Comparison of ENCODE assay signal across 36 cellular contexts in genomic region chr3:46820852-46821251, GRCh38. TPM values are rescaled to one million over a fixed set of nuclear protein-coding genes. Genes with fewer than 3 reads are reported as not detected.
"Had no signal": no experiment of that assay in that cellular context is flagged by ENCODE, and none has a peak within 500 bp of the region (broad histone marks: within the 10 kb centered on the region; RNA-seq: fewer than 3 reads in every experiment).

No MANE protein-coding gene starts in this region.

- FAIRE-seq: bronchial epithelial cell had no signal

- H3K27me3 ChIP-seq: ascending aorta, cardiac muscle cell had no signal

- H3K36me3 ChIP-seq: ascending aorta, WERI-Rb-1 had no signal

- H3K4me1 ChIP-seq: ascending aorta had no signal

- H3K27me3 Mint-ChIP-seq: brain had no signal

- H3K4me3 ChIP-seq: ascending aorta, cardiac muscle cell had no signal

- H3K4me1 Mint-ChIP-seq: activated CD4-positive, alpha-beta T cell treated with anti-CD3 and anti-CD28 coated beads, Interleukin-2, amount 10 ng/mL, durations not matched to agents 7 days and 5 days; activated CD8-positive, alpha-beta memory T cell treated with anti-CD3 and anti-CD28 coated beads, Interleukin-2, amount 10 ng/mL, durations not matched to agents 7 days and 5 days; activated naive CD4-positive, alpha-beta T cell treated with anti-CD3 and anti-CD28 coated beads, Interleukin-2, amount 50 U/mL, for 24 hours; central memory CD8-positive, alpha-beta T cell; T-cell had no signal

- DNase-seq: activated B cell treated with CpG ODN at 0.5 μM for 24 hours; activated CD4-positive, alpha-beta memory T cell treated with anti-CD3 and anti-CD28 coated beads, Interleukin-2, amount 10 ng/mL, durations not matched to agents 7 days and 5 days; activated CD4-positive, alpha-beta T cell treated with anti-CD3 and anti-CD28 coated beads for 48 hours; activated CD4-positive, alpha-beta T cell treated with anti-CD3 and anti-CD28 coated beads, Interleukin-2, amount 10 ng/mL, durations not matched to agents 7 days and 5 days; activated CD4-positive, alpha-beta T cell treated with anti-CD3 and anti-CD28 coated beads, Interleukin-2, amount 50 U/mL, for 48 hours; activated CD4-positive, CD25-positive, alpha-beta regulatory T cell treated with anti-CD3 and anti-CD28 coated beads, Interleukin-2, amount 50 U/mL, for 72 hours; activated CD8-positive, alpha-beta memory T cell treated with anti-CD3 and anti-CD28 coated beads for 24 hours; activated CD8-positive, alpha-beta memory T cell treated with anti-CD3 and anti-CD28 coated beads, Interleukin-2, amount 10 ng/mL, durations not matched to agents 7 days and 5 days; activated CD8-positive, alpha-beta memory T cell treated with anti-CD3 and anti-CD28 coated beads, Interleukin-2, amount 50 U/mL, for 48 hours; activated CD8-positive, alpha-beta T cell treated with anti-CD3 and anti-CD28 coated beads, Interleukin-2, amount 10 ng/mL, durations not matched to agents 7 days and 5 days; activated effector memory CD4-positive, alpha-beta T cell treated with Interleukin-2 at 50 U/mL for 16 hours; activated gamma-delta T cell; activated naive CD4-positive, alpha-beta T cell treated with anti-CD3 and anti-CD28 coated beads, Interleukin-2, amount 10 ng/mL, durations not matched to agents 7 days and 5 days; activated naive CD4-positive, alpha-beta T cell treated with Interleukin-2 at 50 U/mL for 16 hours; activated naive CD8-positive, alpha-beta T cell treated with anti-CD3 and anti-CD28 coated beads, Interleukin-2, amount 10 ng/mL, durations not matched to agents 7 days and 5 days; activated naive CD8-positive, alpha-beta T cell treated with anti-CD3 and anti-CD28 coated beads, Interleukin-2, amount 50 U/mL, for 24 hours; activated T-cell treated with anti-CD3 and anti-CD28 coated beads, Interleukin-2, amount 50 U/mL, for 24 hours; activated T-cell treated with anti-CD3 and anti-CD28 coated beads, Interleukin-2, amount 50 U/mL, for 48 hours; amygdala; anterior cingulate cortex; caudate nucleus; cerebellar nuclear complex; T-cell; T-helper 2 cell; T-helper 9 cell; WERI-Rb-1 had no signal

- H3K4me3 Mint-ChIP-seq: activated B cell treated with CpG ODN at 0.5 μM for 24 hours; activated CD4-positive, alpha-beta memory T cell treated with anti-CD3 and anti-CD28 coated beads, Interleukin-2, amount 10 ng/mL, durations not matched to agents 7 days and 5 days; activated CD4-positive, alpha-beta T cell treated with anti-CD3 and anti-CD28 coated beads, Interleukin-2, amount 10 ng/mL, durations not matched to agents 7 days and 5 days; activated CD8-positive, alpha-beta memory T cell treated with anti-CD3 and anti-CD28 coated beads, Interleukin-2, amount 10 ng/mL, durations not matched to agents 7 days and 5 days; activated CD8-positive, alpha-beta T cell treated with anti-CD3 and anti-CD28 coated beads, Interleukin-2, amount 10 ng/mL, durations not matched to agents 7 days and 5 days; activated naive CD4-positive, alpha-beta T cell treated with anti-CD3 and anti-CD28 coated beads, Interleukin-2, amount 10 ng/mL, durations not matched to agents 7 days and 5 days; activated naive CD4-positive, alpha-beta T cell treated with anti-CD3 and anti-CD28 coated beads, Interleukin-2, amount 50 U/mL, for 24 hours; activated naive CD8-positive, alpha-beta T cell; activated naive CD8-positive, alpha-beta T cell treated with anti-CD3 and anti-CD28 coated beads, Interleukin-2, amount 10 ng/mL, durations not matched to agents 7 days and 5 days; activated naive CD8-positive, alpha-beta T cell treated with anti-CD3 and anti-CD28 coated beads, Interleukin-2, amount 50 U/mL, for 24 hours; activated T-cell treated with anti-CD3 and anti-CD28 coated beads, Interleukin-2, amount 50 U/mL, for 24 hours; brain; central memory CD8-positive, alpha-beta T cell; T-cell; T-helper 1 cell treated with Interleukin-12 subunit alpha and Interleukin-12 subunit beta and Interleukin-4 antibody, amounts not matched to agents 30 μg/mL and 1 μg/mL, for 36 hours; T-helper 2 cell treated with Interferon-gamma antibody and Interleukin-4, amounts not matched to agents 5 μg/mL and 100 μg/mL, for 36 hours had no signal

- H3K27ac ChIP-seq: ascending aorta, cardiac muscle cell, WERI-Rb-1 had no signal

- H3K27ac Mint-ChIP-seq: activated B cell treated with CpG ODN at 0.5 μM for 24 hours; activated CD4-positive, alpha-beta memory T cell treated with anti-CD3 and anti-CD28 coated beads, Interleukin-2, amount 10 ng/mL, durations not matched to agents 7 days and 5 days; activated CD4-positive, alpha-beta T cell treated with anti-CD3 and anti-CD28 coated beads, Interleukin-2, amount 10 ng/mL, durations not matched to agents 7 days and 5 days; activated CD8-positive, alpha-beta memory T cell treated with anti-CD3 and anti-CD28 coated beads, Interleukin-2, amount 10 ng/mL, durations not matched to agents 7 days and 5 days; activated CD8-positive, alpha-beta T cell treated with anti-CD3 and anti-CD28 coated beads, Interleukin-2, amount 10 ng/mL, durations not matched to agents 7 days and 5 days; activated naive CD4-positive, alpha-beta T cell treated with anti-CD3 and anti-CD28 coated beads, Interleukin-2, amount 10 ng/mL, durations not matched to agents 7 days and 5 days; activated naive CD4-positive, alpha-beta T cell treated with anti-CD3 and anti-CD28 coated beads, Interleukin-2, amount 50 U/mL, for 24 hours; activated naive CD8-positive, alpha-beta T cell; activated naive CD8-positive, alpha-beta T cell treated with anti-CD3 and anti-CD28 coated beads, Interleukin-2, amount 10 ng/mL, durations not matched to agents 7 days and 5 days; activated naive CD8-positive, alpha-beta T cell treated with anti-CD3 and anti-CD28 coated beads, Interleukin-2, amount 50 U/mL, for 24 hours; activated T-cell treated with anti-CD3 and anti-CD28 coated beads, Interleukin-2, amount 50 U/mL, for 24 hours; activated T-helper 2 cell treated with anti-CD3 and anti-CD28 coated beads, Interferon-gamma antibody, Interleukin-2, Interleukin-4, amounts not matched to agents 10 μg/mL and 5 μg/mL and 100 μg/mL, durations not matched to agents 14 hours and 24 hours and 36 hours; brain; T-cell; T-helper 1 cell treated with Interleukin-12 subunit alpha and Interleukin-12 subunit beta and Interleukin-4 antibody, amounts not matched to agents 30 μg/mL and 1 μg/mL, for 36 hours; T-helper 2 cell treated with Interferon-gamma antibody and Interleukin-4, amounts not matched to agents 5 μg/mL and 100 μg/mL, for 36 hours had no signal

- ATAC-seq: activated CD8-positive, alpha-beta memory T cell treated with anti-CD3 and anti-CD28 coated beads, Interleukin-2, amount 10 ng/mL, durations not matched to agents 7 days and 5 days; activated CD8-positive, alpha-beta T cell treated with anti-CD3 and anti-CD28 coated beads, Interleukin-2, amount 10 ng/mL, durations not matched to agents 7 days and 5 days; activated naive CD8-positive, alpha-beta T cell treated with anti-CD3 and anti-CD28 coated beads, Interleukin-2, amount 50 U/mL, for 24 hours; T-cell had no signal

RNA-seq across cellular contexts. Expression of gene MYL3, which starts 42.4 kb away (rescaled TPM):
- total RNA-seq: activated B cell treated with CpG ODN at 0.5 μM for 24 hours; activated CD4-positive, alpha-beta memory T cell treated with anti-CD3 and anti-CD28 coated beads, Interleukin-2, amount 10 ng/mL, durations not matched to agents 7 days and 5 days; activated CD4-positive, alpha-beta T cell treated with anti-CD3 and anti-CD28 coated beads, Interleukin-2, amount 10 ng/mL, durations not matched to agents 7 days and 5 days; activated CD8-positive, alpha-beta memory T cell treated with anti-CD3 and anti-CD28 coated beads, Interleukin-2, amount 10 ng/mL, durations not matched to agents 7 days and 5 days; activated CD8-positive, alpha-beta T cell treated with anti-CD3 and anti-CD28 coated beads, Interleukin-2, amount 10 ng/mL, durations not matched to agents 7 days and 5 days; activated naive CD8-positive, alpha-beta T cell treated with anti-CD3 and anti-CD28 coated beads, Interleukin-2, amount 10 ng/mL, durations not matched to agents 7 days and 5 days; activated T-helper 2 cell treated with anti-CD3 and anti-CD28 coated beads, Interferon-gamma antibody, Interleukin-2, Interleukin-4, amounts not matched to agents 10 μg/mL and 5 μg/mL and 100 μg/mL, durations not matched to agents 14 hours and 24 hours and 36 hours; bronchial epithelial cell; T-cell had no signal

RNA-seq across cellular contexts. Expression of gene PTH1R, which starts 56.7 kb away (rescaled TPM):
- total RNA-seq: activated B cell treated with CpG ODN at 0.5 μM for 24 hours; activated CD4-positive, alpha-beta memory T cell treated with anti-CD3 and anti-CD28 coated beads, Interleukin-2, amount 10 ng/mL, durations not matched to agents 7 days and 5 days; activated CD4-positive, alpha-beta T cell treated with anti-CD3 and anti-CD28 coated beads, Interleukin-2, amount 10 ng/mL, durations not matched to agents 7 days and 5 days; activated CD8-positive, alpha-beta memory T cell treated with anti-CD3 and anti-CD28 coated beads, Interleukin-2, amount 10 ng/mL, durations not matched to agents 7 days and 5 days; activated CD8-positive, alpha-beta T cell treated with anti-CD3 and anti-CD28 coated beads, Interleukin-2, amount 10 ng/mL, durations not matched to agents 7 days and 5 days; activated naive CD8-positive, alpha-beta T cell treated with anti-CD3 and anti-CD28 coated beads, Interleukin-2, amount 10 ng/mL, durations not matched to agents 7 days and 5 days; activated T-helper 2 cell treated with anti-CD3 and anti-CD28 coated beads, Interferon-gamma antibody, Interleukin-2, Interleukin-4, amounts not matched to agents 10 μg/mL and 5 μg/mL and 100 μg/mL, durations not matched to agents 14 hours and 24 hours and 36 hours; bronchial epithelial cell had no signal
